Comparison of ENCODE assay signal across 16 cellular contexts in genomic region chr15:58549013-58549779, GRCh38.
A peak's percentile ranks its signal among the peaks of the same experiment; 100 is the strongest.
DNase-seq lines count a peak whose midpoint lies in the region; ATAC-seq, FAIRE-seq and TF ChIP-seq lines count a peak whose summit lies in the region.
"Had no signal": no experiment of that assay in that cellular context is flagged by ENCODE, and none has a peak within 500 bp of the region (broad histone marks: within the 10 kb centered on the region; RNA-seq: fewer than 3 reads in every experiment).

No MANE protein-coding gene starts in this region.

- no peaks in the 10 kb centered on the region for H3K9me3 ChIP-seq in astrocyte (ENCODE audit: insufficient read depth, low read depth, low read length)
- H3K9me3 ChIP-seq: esophagus squamous epithelium, MG63 had no signal

- no peak overlapping the region for H3K9ac ChIP-seq in astrocyte (ENCODE audit: low read length)

- no peaks in the 10 kb centered on the region for H3K27me3 ChIP-seq in astrocyte (ENCODE audit: insufficient read depth, low read length)
- H3K27me3 ChIP-seq: esophagus squamous epithelium, MG63 had no signal

- H3K27ac Mint-ChIP-seq in astrocyte (ENCODE audit: unreplicated experiment) (peak overlapping the region; percentile 69), T-cell (no peak overlapping the region)
- H3K27ac Mint-ChIP-seq: activated CD4-positive, alpha-beta memory T cell treated with anti-CD3 and anti-CD28 coated beads for 36 hours; activated naive CD4-positive, alpha-beta T cell treated with anti-CD3 and anti-CD28 coated beads for 36 hours had no signal

- POLR2A ChIA-PET in T-cell (lab: Charles Lee) = interaction anchor here in 1 of 2 donors (0.6 kb wide), 1 partner anchor 196 kb away, joined by 3 read pairs; no protein-coding TSS in a partner anchor

- peaks cover 59% of the 10 kb centered on the region for H3K4me1 Mint-ChIP-seq in astrocyte (ENCODE audit: low read depth, unreplicated experiment)
- H3K4me1 Mint-ChIP-seq in T-cell = peaks cover 31 to 49% (median 39%) of the 10 kb centered on the region in 3 donors

- ATAC-seq in GM19452 (IDR thresholded peaks at IDR 0.05; ENCODE audit: unreplicated experiment) (no peak), T-cell (replicated peaks in 1 of 4) (no peak)

- no peak overlapping the region for H2AFZ ChIP-seq in astrocyte (ENCODE audit: low read depth, low read length)
- H2AFZ ChIP-seq: PC-9 had no signal

- H4K20me1 ChIP-seq in astrocyte (ENCODE audit: insufficient read depth, low read length) = no peaks in the 10 kb centered on the region

- peaks cover 50% of the 10 kb centered on the region for H3K4me1 ChIP-seq in astrocyte (ENCODE audit: insufficient read depth, low read length)

- H3K79me2 ChIP-seq in astrocyte (ENCODE audit: insufficient read depth, low read length) = no peaks in the 10 kb centered on the region

- H3K27me3 Mint-ChIP-seq in astrocyte (ENCODE audit: low read depth, unreplicated experiment) = no peaks in the 10 kb centered on the region
- no peaks in the 10 kb centered on the region for H3K27me3 Mint-ChIP-seq in T-cell

- peak; percentile 33 for DNase-seq in activated CD8-positive, alpha-beta memory T cell treated with anti-CD3 and anti-CD28 coated beads, Interleukin-2, amount 50 U/mL, for 48 hours
- no peak for DNase-seq in activated CD8-positive, alpha-beta memory T cell treated with anti-CD3 and anti-CD28 coated beads, Interleukin-2, amount 50 U/mL, for 4 hours
- no peak for DNase-seq in astrocyte (ENCODE audit: low read depth)
- peak; percentile 28 for DNase-seq in iris pigment epithelial cell (ENCODE audit: low read depth)
- DNase-seq in ureter (ENCODE audit: low spot score) = peak; percentile 37
- DNase-seq in activated CD4-positive, CD25-positive, alpha-beta regulatory T cell treated with anti-CD3 and anti-CD28 coated beads, Interleukin-2, amount 50 U/mL, for 72 hours = no peak
- no peak for DNase-seq in T-cell
- DNase-seq: activated CD4-positive, alpha-beta memory T cell treated with anti-CD3 and anti-CD28 coated beads for 36 hours; activated naive CD4-positive, alpha-beta T cell treated with anti-CD3 and anti-CD28 coated beads for 36 hours; esophagus squamous epithelium; immature natural killer cell; MG63; NCI-H2227 treated with DMSO at 0.1 percent for 48 hours; PC-9 had no signal

- H3K9me3 Mint-ChIP-seq in astrocyte (ENCODE audit: unreplicated experiment) (no peaks in the 10 kb centered on the region), T-cell (no peaks in the 10 kb centered on the region)
- H3K9me3 Mint-ChIP-seq: activated CD4-positive, alpha-beta memory T cell treated with anti-CD3 and anti-CD28 coated beads for 36 hours; activated naive CD4-positive, alpha-beta T cell treated with anti-CD3 and anti-CD28 coated beads for 36 hours; immature natural killer cell had no signal

- no peaks in the 10 kb centered on the region for H3K36me3 ChIP-seq in astrocyte (ENCODE audit: insufficient read depth, low read length)
- H3K36me3 ChIP-seq: esophagus squamous epithelium, MG63 had no signal

- H3K4me3 Mint-ChIP-seq in astrocyte (ENCODE audit: unreplicated experiment) (peak overlapping the region; percentile 11), T-cell (no peak overlapping the region)
- H3K4me3 Mint-ChIP-seq: activated CD4-positive, alpha-beta memory T cell treated with anti-CD3 and anti-CD28 coated beads for 36 hours; activated naive CD4-positive, alpha-beta T cell treated with anti-CD3 and anti-CD28 coated beads for 36 hours had no signal

- CTCF ChIA-PET in T-cell (lab: Charles Lee) = no interaction called here

- FAIRE-seq in astrocyte (lab: Jason Lieb, UNC) = peak; percentile 29
- FAIRE-seq: A204.1 had no signal

- H3K36me3 Mint-ChIP-seq in astrocyte (ENCODE audit: low read depth, unreplicated experiment) (peaks cover 2% of the 10 kb centered on the region), T-cell (no peaks in the 10 kb centered on the region)
- H3K36me3 Mint-ChIP-seq: activated CD4-positive, alpha-beta memory T cell treated with anti-CD3 and anti-CD28 coated beads for 36 hours had no signal

- TF ChIP-seq CTCF in astrocyte (IDR thresholded peaks at IDR 0.05; ENCODE audit: insufficient read depth, low read depth, low read length) = no peak

- H3K4me3 ChIP-seq in astrocyte (ENCODE audit: insufficient read depth, low read depth, low read length) = no peak overlapping the region
- H3K4me3 ChIP-seq: esophagus squamous epithelium, MG63, PC-9 had no signal

- no peak overlapping the region for H3K4me2 ChIP-seq in astrocyte (ENCODE audit: low read length)

- no peak overlapping the region for H3K27ac ChIP-seq in astrocyte (ENCODE audit: low read depth, low read length)

Comparison
In these comparisons a context has a peak if more than half of its experiments do, and no peak if none do; other contexts are left out.
1. DNase-seq: peak in activated CD8-positive, alpha-beta memory T cell treated with anti-CD3 and anti-CD28 coated beads, Interleukin-2, amount 50 U/mL, for 48 hours (single experiment), iris pigment epithelial cell (single experiment) and ureter (single experiment); none in activated CD8-positive, alpha-beta memory T cell treated with anti-CD3 and anti-CD28 coated beads, Interleukin-2, amount 50 U/mL, for 4 hours (single experiment), astrocyte (single experiment), activated CD4-positive, CD25-positive, alpha-beta regulatory T cell treated with anti-CD3 and anti-CD28 coated beads, Interleukin-2, amount 50 U/mL, for 72 hours (single experiment) and T-cell (0 of 34).